In genomic region chr2:181998045-181998444, GRCh38 we compare ENCODE assay signal across 17 cellular contexts. TPM values are rescaled to one million over a fixed set of nuclear protein-coding genes. Genes with fewer than 3 reads are reported as not detected.
DNase-seq lines count a peak whose midpoint lies in the region; ATAC-seq and TF ChIP-seq lines count a peak whose summit lies in the region.
"Had no signal": no experiment of that assay in that cellular context is flagged by ENCODE, and none has a peak within 500 bp of the region (broad histone marks: within the 10 kb centered on the region; RNA-seq: fewer than 3 reads in every experiment).

No MANE protein-coding gene starts in this region.

- POLR2A ChIA-PET in activated CD4-positive, alpha-beta memory T cell treated with anti-CD3 and anti-CD28 coated beads, Interleukin-2, amount 10 ng/mL, durations not matched to agents 7 days and 5 days (lab: Charles Lee) = no interaction called here

- H3K27me3 Mint-ChIP-seq in activated CD4-positive, alpha-beta T cell treated with anti-CD3 and anti-CD28 coated beads, Interleukin-2, amount 10 ng/mL, durations not matched to agents 24 days and 14 days = peaks cover 4% of the 10 kb centered on the region
- H3K27me3 Mint-ChIP-seq in activated CD4-positive, alpha-beta memory T cell treated with anti-CD3 and anti-CD28 coated beads, Interleukin-2, amount 10 ng/mL, durations not matched to agents 7 days and 5 days = peaks cover 6% of the 10 kb centered on the region
- H3K27me3 Mint-ChIP-seq: activated B cell treated with CpG ODN at 0.5 μM for 24 hours; activated naive CD8-positive, alpha-beta T cell treated with anti-CD3 and anti-CD28 coated beads, Interleukin-2, amount 10 ng/mL, durations not matched to agents 7 days and 5 days; dendritic cell treated with granulocyte-macrophage colony-stimulating factor and Interleukin-4, amounts not matched to agents 40 ng/mL and 50 ng/mL, for 4 days; progenitor cell of endocrine pancreas had no signal

- no peak for TF ChIP-seq POLR2A in right lobe of liver (IDR thresholded peaks at IDR 0.05)

- DNase-seq in DMS153 treated with DMSO at 0.1 percent for 48 hours (lab: John Stamatoyannopoulos, UW; ENCODE audit: unreplicated experiment) (peak; percentile 50), NCI-H1092 (lab: John Stamatoyannopoulos, UW) (peak; percentile 43), NCI-H69 (lab: John Stamatoyannopoulos, UW) (peak; percentile 97), foreskin keratinocyte (peak in 1 of 2 donors; percentile 47), right lobe of liver (no peak)
- DNase-seq in activated CD4-positive, alpha-beta T cell treated with anti-CD3 and anti-CD28 coated beads, Interleukin-2, amount 10 ng/mL, durations not matched to agents 24 days and 14 days = no peak
- DNase-seq in activated CD4-positive, alpha-beta memory T cell treated with anti-CD3 and anti-CD28 coated beads, Interleukin-2, amount 10 ng/mL, durations not matched to agents 7 days and 5 days = no peak
- DNase-seq: activated B cell treated with CpG ODN at 0.5 μM for 24 hours; activated naive CD8-positive, alpha-beta T cell treated with anti-CD3 and anti-CD28 coated beads, Interleukin-2, amount 10 ng/mL, durations not matched to agents 7 days and 5 days; brain microvascular endothelial cell; naive thymus-derived CD8-positive, alpha-beta T cell had no signal

- no peak overlapping the region for H3K27ac Mint-ChIP-seq in activated CD4-positive, alpha-beta T cell treated with anti-CD3 and anti-CD28 coated beads, Interleukin-2, amount 10 ng/mL, durations not matched to agents 24 days and 14 days
- H3K27ac Mint-ChIP-seq in activated CD4-positive, alpha-beta memory T cell treated with anti-CD3 and anti-CD28 coated beads, Interleukin-2, amount 10 ng/mL, durations not matched to agents 7 days and 5 days = no peak overlapping the region
- H3K27ac Mint-ChIP-seq: activated B cell treated with CpG ODN at 0.5 μM for 24 hours; activated naive CD8-positive, alpha-beta T cell treated with anti-CD3 and anti-CD28 coated beads, Interleukin-2, amount 10 ng/mL, durations not matched to agents 7 days and 5 days; dendritic cell treated with granulocyte-macrophage colony-stimulating factor and Interleukin-4, amounts not matched to agents 40 ng/mL and 50 ng/mL, for 4 days; naive thymus-derived CD8-positive, alpha-beta T cell; progenitor cell of endocrine pancreas; T-helper 1 cell treated with Interleukin-12 subunit alpha and Interleukin-12 subunit beta and Interleukin-4 antibody, amounts not matched to agents 30 μg/mL and 1 μg/mL, for 36 hours had no signal

- CTCF ChIA-PET in activated CD4-positive, alpha-beta memory T cell treated with anti-CD3 and anti-CD28 coated beads, Interleukin-2, amount 10 ng/mL, durations not matched to agents 7 days and 5 days (lab: Charles Lee) = no interaction called here

- H3K27ac ChIP-seq in foreskin keratinocyte = no peak overlapping the region
- H3K27ac ChIP-seq in right lobe of liver = no peak overlapping the region
- H3K27ac ChIP-seq: brain microvascular endothelial cell, RWPE1 had no signal

- no peak overlapping the region for H3K4me3 Mint-ChIP-seq in activated CD4-positive, alpha-beta T cell treated with anti-CD3 and anti-CD28 coated beads, Interleukin-2, amount 10 ng/mL, durations not matched to agents 24 days and 14 days
- H3K4me3 Mint-ChIP-seq in activated CD4-positive, alpha-beta memory T cell treated with anti-CD3 and anti-CD28 coated beads, Interleukin-2, amount 10 ng/mL, durations not matched to agents 7 days and 5 days = no peak overlapping the region
- H3K4me3 Mint-ChIP-seq: activated B cell treated with CpG ODN at 0.5 μM for 24 hours; activated naive CD8-positive, alpha-beta T cell treated with anti-CD3 and anti-CD28 coated beads, Interleukin-2, amount 10 ng/mL, durations not matched to agents 7 days and 5 days; dendritic cell treated with granulocyte-macrophage colony-stimulating factor and Interleukin-4, amounts not matched to agents 40 ng/mL and 50 ng/mL, for 4 days; naive thymus-derived CD8-positive, alpha-beta T cell; T-helper 1 cell treated with Interleukin-12 subunit alpha and Interleukin-12 subunit beta and Interleukin-4 antibody, amounts not matched to agents 30 μg/mL and 1 μg/mL, for 36 hours had no signal

- no peaks in the 10 kb centered on the region for H3K4me1 ChIP-seq in foreskin keratinocyte
- no peaks in the 10 kb centered on the region for H3K4me1 ChIP-seq in right lobe of liver

- intact Hi-C loops in right lobe of liver (cut with DNase I) = no loop called here
- intact Hi-C loops in activated CD4-positive, alpha-beta T cell treated with anti-CD3 and anti-CD28 coated beads, Interleukin-2, amount 10 ng/mL, durations not matched to agents 24 days and 14 days (cut with micrococcal nuclease) = no loop called here

- H3K27me3 ChIP-seq in foreskin keratinocyte (no peaks in the 10 kb centered on the region), right lobe of liver (no peaks in the 10 kb centered on the region)
- H3K27me3 ChIP-seq: brain microvascular endothelial cell had no signal

- no peak overlapping the region for H3K4me3 ChIP-seq in right lobe of liver

- TF ChIP-seq CTCF in foreskin keratinocyte (conservative IDR thresholded peaks at IDR 0.05) (no peak), right lobe of liver (IDR thresholded peaks at IDR 0.05) (no peak)

- 67% methylated on average over 3 of the region's 3 CpGs for WGBS in right lobe of liver (ENCODE audit: insufficient coverage, low coverage, low lambda C conversion rate, missing lambda C conversion rate)

- ATAC-seq in foreskin keratinocyte (peak; percentile 71), HG02759 (IDR thresholded peaks at IDR 0.05; ENCODE audit: unreplicated experiment) (no peak), right lobe of liver (no peak)
- ATAC-seq: naive thymus-derived CD8-positive, alpha-beta T cell had no signal

- no peaks in the 10 kb centered on the region for H3K9me3 Mint-ChIP-seq in activated CD4-positive, alpha-beta T cell treated with anti-CD3 and anti-CD28 coated beads, Interleukin-2, amount 10 ng/mL, durations not matched to agents 24 days and 14 days
- no peaks in the 10 kb centered on the region for H3K9me3 Mint-ChIP-seq in activated CD4-positive, alpha-beta memory T cell treated with anti-CD3 and anti-CD28 coated beads, Interleukin-2, amount 10 ng/mL, durations not matched to agents 7 days and 5 days
- H3K9me3 Mint-ChIP-seq: activated B cell treated with CpG ODN at 0.5 μM for 24 hours; activated naive CD8-positive, alpha-beta T cell treated with anti-CD3 and anti-CD28 coated beads, Interleukin-2, amount 10 ng/mL, durations not matched to agents 7 days and 5 days; dendritic cell treated with granulocyte-macrophage colony-stimulating factor and Interleukin-4, amounts not matched to agents 40 ng/mL and 50 ng/mL, for 4 days; naive thymus-derived CD8-positive, alpha-beta T cell; T-helper 1 cell treated with Interleukin-12 subunit alpha and Interleukin-12 subunit beta and Interleukin-4 antibody, amounts not matched to agents 30 μg/mL and 1 μg/mL, for 36 hours had no signal

- H3K9me3 ChIP-seq in right lobe of liver = no peaks in the 10 kb centered on the region

- H3K36me3 Mint-ChIP-seq in activated CD4-positive, alpha-beta T cell treated with anti-CD3 and anti-CD28 coated beads, Interleukin-2, amount 10 ng/mL, durations not matched to agents 24 days and 14 days (ENCODE audit: low read depth) = no peaks in the 10 kb centered on the region
- H3K36me3 Mint-ChIP-seq in activated CD4-positive, alpha-beta memory T cell treated with anti-CD3 and anti-CD28 coated beads, Interleukin-2, amount 10 ng/mL, durations not matched to agents 7 days and 5 days (ENCODE audit: low read depth) = no peaks in the 10 kb centered on the region
- H3K36me3 Mint-ChIP-seq: activated naive CD8-positive, alpha-beta T cell treated with anti-CD3 and anti-CD28 coated beads, Interleukin-2, amount 10 ng/mL, durations not matched to agents 7 days and 5 days; naive thymus-derived CD8-positive, alpha-beta T cell had no signal

- no peaks in the 10 kb centered on the region for H3K36me3 ChIP-seq in right lobe of liver
- H3K36me3 ChIP-seq: brain microvascular endothelial cell had no signal

- no peaks in the 10 kb centered on the region for H3K4me1 Mint-ChIP-seq in activated CD4-positive, alpha-beta T cell treated with anti-CD3 and anti-CD28 coated beads, Interleukin-2, amount 10 ng/mL, durations not matched to agents 24 days and 14 days
- no peaks in the 10 kb centered on the region for H3K4me1 Mint-ChIP-seq in activated CD4-positive, alpha-beta memory T cell treated with anti-CD3 and anti-CD28 coated beads, Interleukin-2, amount 10 ng/mL, durations not matched to agents 7 days and 5 days
- H3K4me1 Mint-ChIP-seq: activated naive CD8-positive, alpha-beta T cell treated with anti-CD3 and anti-CD28 coated beads, Interleukin-2, amount 10 ng/mL, durations not matched to agents 7 days and 5 days had no signal

RNA-seq across cellular contexts. Expression of gene PPP1R1C, which starts 12.4 kb away (rescaled TPM):
- total RNA-seq in foreskin keratinocyte = 7.3 and 8.1 TPM in 2 replicates
- polyA plus RNA-seq in foreskin keratinocyte = 6.9 and 9.2 TPM in 2 replicates
- 10 to 100 TPM in 2 of 6 experiments, 1 to 10 TPM in 4; 1.8 to 22.2 (median 8.8) TPM for total RNA-seq in right lobe of liver
- total RNA-seq in activated CD4-positive, alpha-beta T cell treated with anti-CD3 and anti-CD28 coated beads, Interleukin-2, amount 10 ng/mL, durations not matched to agents 24 days and 14 days = not detected in 2 replicates
- total RNA-seq in activated CD4-positive, alpha-beta memory T cell treated with anti-CD3 and anti-CD28 coated beads, Interleukin-2, amount 10 ng/mL, durations not matched to agents 7 days and 5 days = not detected
- total RNA-seq: activated B cell treated with CpG ODN at 0.5 μM for 24 hours; activated naive CD8-positive, alpha-beta T cell treated with anti-CD3 and anti-CD28 coated beads, Interleukin-2, amount 10 ng/mL, durations not matched to agents 7 days and 5 days; lung microvascular endothelial cell; naive thymus-derived CD8-positive, alpha-beta T cell had no signal
- polyA plus RNA-seq: naive thymus-derived CD8-positive, alpha-beta T cell had no signal

Comparison
In these comparisons a context has a peak if more than half of its experiments do, and no peak if none do; other contexts are left out.
1. DNase-seq: peak in DMS153 treated with DMSO at 0.1 percent for 48 hours (single experiment), NCI-H1092 (single experiment) and NCI-H69 (single experiment); none in right lobe of liver (0 of 3), activated CD4-positive, alpha-beta T cell treated with anti-CD3 and anti-CD28 coated beads, Interleukin-2, amount 10 ng/mL, durations not matched to agents 24 days and 14 days (single experiment) and activated CD4-positive, alpha-beta memory T cell treated with anti-CD3 and anti-CD28 coated beads, Interleukin-2, amount 10 ng/mL, durations not matched to agents 7 days and 5 days (single experiment).